In the genomic region with DNA sequence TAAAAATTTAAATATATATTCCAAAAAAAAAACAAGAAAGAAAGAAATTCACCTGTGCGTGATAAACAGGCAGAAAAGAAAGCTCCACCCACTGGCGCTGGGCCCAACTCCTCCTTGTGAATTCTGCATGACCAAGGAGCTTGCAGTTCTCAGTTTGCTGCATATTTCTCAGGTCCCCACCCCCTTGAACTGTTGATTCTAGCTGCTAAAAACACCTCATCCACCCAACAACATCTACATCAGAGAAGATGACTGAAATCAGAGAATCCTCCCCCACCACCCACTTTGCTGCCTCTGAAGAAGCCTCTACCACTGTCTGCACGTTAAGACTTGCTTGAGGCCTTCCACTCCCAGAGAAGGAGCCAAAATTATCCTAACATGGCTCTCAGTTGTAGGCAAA, we compare ENCODE assay signal across 1 cellular context.
TF ChIP-seq lines count a peak whose summit lies in the region.

No MANE protein-coding gene starts in this region.

TF ChIP-seq in H1, 55 proteins besides CTCF, POLR2A, EP300 and RAD21:
- no peak for TF ChIP-seq TEAD4 (IDR thresholded peaks at IDR 0.05; ENCODE audit: low read depth, low read length)
- TF ChIP-seq, protein P1, sequence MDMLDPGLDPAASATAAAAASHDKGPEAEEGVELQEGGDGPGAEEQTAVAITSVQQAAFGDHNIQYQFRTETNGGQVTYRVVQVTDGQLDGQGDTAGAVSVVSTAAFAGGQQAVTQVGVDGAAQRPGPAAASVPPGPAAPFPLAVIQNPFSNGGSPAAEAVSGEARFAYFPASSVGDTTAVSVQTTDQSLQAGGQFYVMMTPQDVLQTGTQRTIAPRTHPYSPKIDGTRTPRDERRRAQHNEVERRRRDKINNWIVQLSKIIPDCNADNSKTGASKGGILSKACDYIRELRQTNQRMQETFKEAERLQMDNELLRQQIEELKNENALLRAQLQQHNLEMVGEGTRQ (IDR thresholded peaks at IDR 0.05; ENCODE audit: low read length), result no peak
- no peak for TF ChIP-seq TAF1 (IDR thresholded peaks at IDR 0.05; ENCODE audit: low read depth, low read length)
- TF ChIP-seq CBX8 (IDR thresholded peaks at IDR 0.05; ENCODE audit: borderline replicate concordance, low read depth, low read length), result no peak
- no peak for TF ChIP-seq GTF2F1 (IDR thresholded peaks at IDR 0.05; ENCODE audit: borderline replicate concordance, low read depth, low read length)
- TF ChIP-seq PHF8 (conservative IDR thresholded peaks at IDR 0.05; ENCODE audit: low read depth, low read length), result no peak
- no peak for TF ChIP-seq POU5F1 (IDR thresholded peaks at IDR 0.05; ENCODE audit: low read depth, low read length)
- TF ChIP-seq CREB1 (IDR thresholded peaks at IDR 0.05), result no peak
- no peak for TF ChIP-seq RNF2 (IDR thresholded peaks at IDR 0.05; ENCODE audit: borderline replicate concordance, low read depth, low read length, missing control alignments, poor library complexity, severe bottlenecking)
- no peak for TF ChIP-seq SUZ12 (IDR thresholded peaks at IDR 0.05; ENCODE audit: low read length)
- TF ChIP-seq, protein P2, sequence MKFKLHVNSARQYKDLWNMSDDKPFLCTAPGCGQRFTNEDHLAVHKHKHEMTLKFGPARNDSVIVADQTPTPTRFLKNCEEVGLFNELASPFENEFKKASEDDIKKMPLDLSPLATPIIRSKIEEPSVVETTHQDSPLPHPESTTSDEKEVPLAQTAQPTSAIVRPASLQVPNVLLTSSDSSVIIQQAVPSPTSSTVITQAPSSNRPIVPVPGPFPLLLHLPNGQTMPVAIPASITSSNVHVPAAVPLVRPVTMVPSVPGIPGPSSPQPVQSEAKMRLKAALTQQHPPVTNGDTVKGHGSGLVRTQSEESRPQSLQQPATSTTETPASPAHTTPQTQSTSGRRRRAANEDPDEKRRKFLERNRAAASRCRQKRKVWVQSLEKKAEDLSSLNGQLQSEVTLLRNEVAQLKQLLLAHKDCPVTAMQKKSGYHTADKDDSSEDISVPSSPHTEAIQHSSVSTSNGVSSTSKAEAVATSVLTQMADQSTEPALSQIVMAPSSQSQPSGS (IDR thresholded peaks at IDR 0.05; ENCODE audit: low read length), result no peak
- TF ChIP-seq TAF7 (optimal IDR thresholded peaks at IDR 0.05; ENCODE audit: borderline replicate concordance, low read depth, low read length), result no peak
- TF ChIP-seq SRF (IDR thresholded peaks at IDR 0.05; ENCODE audit: low read depth, low read length), result no peak
- no peak for TF ChIP-seq ZNF274 (IDR thresholded peaks at IDR 0.05; ENCODE audit: borderline replicate concordance, extremely low read depth, low read length)
- TF ChIP-seq KDM1A (IDR thresholded peaks at IDR 0.05; ENCODE audit: borderline replicate concordance, low read length), result no peak
- no peak for TF ChIP-seq BRCA1 (IDR thresholded peaks at IDR 0.05; ENCODE audit: low read depth, low read length)
- TF ChIP-seq EGR1 (IDR thresholded peaks at IDR 0.05; ENCODE audit: borderline replicate concordance, low read depth, low read length), result no peak
TF ChIP-seq in H1: peak in this region for 0.
